Comparison of ENCODE assay signal across 32 cellular contexts in genomic region chr16:56561126-56561525, GRCh38. TPM values are rescaled to one million over a fixed set of nuclear protein-coding genes. Genes with fewer than 3 reads are reported as not detected.
"Had no signal": no experiment of that assay in that cellular context is flagged by ENCODE, and none has a peak within 500 bp of the region (broad histone marks: within the 10 kb centered on the region; RNA-seq: fewer than 3 reads in every experiment).

No MANE protein-coding gene starts in this region.

- DNase-seq: dorsolateral prefrontal cortex; effector CD4-positive, alpha-beta T cell; foreskin fibroblast; gastrocnemius medialis; kidney; mucosa of descending colon; naive B cell; occipital lobe; ovary; psoas muscle; right cardiac atrium; sigmoid colon; stimulated activated CD4-positive, alpha-beta T cell treated with anti-CD3 and anti-CD28 coated beads, Interleukin-2, amount 100 ng/mL, for 24 hours; stimulated activated CD4-positive, alpha-beta T cell treated with anti-CD3 and anti-CD28 coated beads, Interleukin-4, amount 100 ng/mL, for 24 hours; stimulated activated naive CD4-positive, alpha-beta T cell treated with Interleukin-2 at 50 U/mL for 16 hours; stomach; thyroid gland had no signal

- H3K4me3 Mint-ChIP-seq: memory B cell; mesothelial cell of epicardium; naive B cell; natural killer cell treated with Interleukin-12 subunit alpha and Interleukin-12 subunit beta and Interleukin-15 and Interleukin-18, amount 100 ng/mL, for 72 hours; stimulated activated effector memory CD8-positive, alpha-beta T cell treated with anti-CD3 and anti-CD28 coated beads, Interleukin-12 subunit alpha, Interleukin-12 subunit beta, amount 100 ng/mL, for 72 hours; type B pancreatic cell had no signal

- H3K27me3 ChIP-seq: dorsolateral prefrontal cortex, gastrocnemius medialis, ovary, thyroid gland had no signal

- ATAC-seq: esophagus mucosa; gastrocnemius medialis; left lobe of liver; mucosa of descending colon; natural killer cell treated with Interleukin-12 subunit alpha and Interleukin-12 subunit beta and Interleukin-15 and Interleukin-18, amount 100 ng/mL, for 72 hours; psoas muscle; right cardiac atrium; stimulated activated effector memory CD8-positive, alpha-beta T cell treated with anti-CD3 and anti-CD28 coated beads, Interleukin-12 subunit alpha, Interleukin-12 subunit beta, amount 100 ng/mL, for 72 hours had no signal

- H3K4me1 Mint-ChIP-seq: memory B cell, mesothelial cell of epicardium, naive B cell had no signal

- H3K9me3 Mint-ChIP-seq: memory B cell; mesothelial cell of epicardium; naive B cell; natural killer cell treated with Interleukin-12 subunit alpha and Interleukin-12 subunit beta and Interleukin-15 and Interleukin-18, amount 100 ng/mL, for 72 hours; stimulated activated effector memory CD8-positive, alpha-beta T cell treated with anti-CD3 and anti-CD28 coated beads, Interleukin-12 subunit alpha, Interleukin-12 subunit beta, amount 100 ng/mL, for 72 hours; type B pancreatic cell had no signal

- H3K9me3 ChIP-seq: gastrocnemius medialis, mucosa of descending colon, ovary, psoas muscle, sigmoid colon, stomach, thyroid gland had no signal

- H3K27ac Mint-ChIP-seq: memory B cell; mesothelial cell of epicardium; naive B cell; natural killer cell treated with Interleukin-12 subunit alpha and Interleukin-12 subunit beta and Interleukin-15 and Interleukin-18, amount 100 ng/mL, for 72 hours; stimulated activated effector memory CD8-positive, alpha-beta T cell treated with anti-CD3 and anti-CD28 coated beads, Interleukin-12 subunit alpha, Interleukin-12 subunit beta, amount 100 ng/mL, for 72 hours; type B pancreatic cell had no signal

- H3K27ac ChIP-seq: epithelial cell of prostate, gastrocnemius medialis, ovary, psoas muscle, sigmoid colon, stomach, thyroid gland had no signal

- H3K4me1 ChIP-seq: gastrocnemius medialis, sigmoid colon, stomach, thyroid gland had no signal

- H3K36me3 ChIP-seq: gastrocnemius medialis, ovary, sigmoid colon, stomach, thyroid gland had no signal

- H3K4me3 ChIP-seq: dorsolateral prefrontal cortex, gastrocnemius medialis, lung, mucosa of descending colon, ovary, psoas muscle, sigmoid colon, stomach, thyroid gland had no signal

- H3K36me3 Mint-ChIP-seq: memory B cell; mesothelial cell of epicardium; naive B cell; natural killer cell treated with Interleukin-12 subunit alpha and Interleukin-12 subunit beta and Interleukin-15 and Interleukin-18, amount 100 ng/mL, for 72 hours; stimulated activated effector memory CD8-positive, alpha-beta T cell treated with anti-CD3 and anti-CD28 coated beads, Interleukin-12 subunit alpha, Interleukin-12 subunit beta, amount 100 ng/mL, for 72 hours; type B pancreatic cell had no signal

RNA-seq across cellular contexts. Expression of gene MT4, which starts 3.7 kb away (rescaled TPM):
- total RNA-seq: dorsolateral prefrontal cortex; gastrocnemius medialis; glomerular endothelial cell; kidney; left lobe of liver; liver; lung; mesothelial cell of epicardium; mucosa of descending colon; natural killer cell treated with Interleukin-12 subunit alpha and Interleukin-12 subunit beta and Interleukin-15 and Interleukin-18, amount 100 ng/mL, for 72 hours; occipital lobe; ovary; psoas muscle; renal cortical epithelial cell; right cardiac atrium; sigmoid colon; skeletal muscle tissue; stomach; subcutaneous adipose tissue; temporal lobe; thyroid gland had no signal
- polyA plus RNA-seq: liver, lung, ovary, psoas muscle, right cardiac atrium, sigmoid colon, stomach had no signal

RNA-seq across cellular contexts. Expression of gene MT3, which starts 28.2 kb away (rescaled TPM):
- total RNA-seq: esophagus mucosa, gastrocnemius medialis, glomerular endothelial cell, kidney, left lobe of liver, liver, lung, mesothelial cell of epicardium, renal cortical epithelial cell, thyroid gland had no signal
- polyA plus RNA-seq: liver had no signal
